Comparison of ENCODE assay signal across 16 cellular contexts in the genomic region with DNA sequence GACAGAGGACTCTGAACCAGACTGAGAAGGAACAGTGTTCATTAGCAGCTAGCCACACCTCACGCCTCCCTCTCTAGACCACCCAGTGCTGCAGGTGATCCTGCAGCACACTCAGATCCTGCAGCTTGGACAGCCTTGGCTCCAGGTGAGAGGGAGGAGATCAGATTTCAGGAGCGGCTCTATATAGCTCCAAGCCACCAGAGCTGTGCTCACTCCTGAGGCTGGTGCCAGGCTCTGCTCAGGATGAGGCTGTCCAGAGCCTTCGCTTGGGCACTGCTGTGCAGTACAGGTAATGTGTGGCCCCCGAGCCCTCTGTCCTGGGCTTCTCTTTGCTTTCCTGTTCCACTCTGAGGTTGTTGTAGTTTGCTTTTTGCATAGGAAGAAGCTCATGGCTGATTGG. TPM values are rescaled to one million over a fixed set of nuclear protein-coding genes. Genes with fewer than 3 reads are reported as not detected.
DNase-seq lines count a peak whose midpoint lies in the region; ATAC-seq and TF ChIP-seq lines count a peak whose summit lies in the region.
"Had no signal": no experiment of that assay in that cellular context is flagged by ENCODE, and none has a peak within 500 bp of the region (broad histone marks: within the 10 kb centered on the region; RNA-seq: fewer than 3 reads in every experiment).

No MANE protein-coding gene starts in this region.

- 71 to 82% (median 81%) methylated on average over 3 to 4 of the region's 4 CpGs for WGBS in spleen, 5 donors

- no peak for TF ChIP-seq POLR2A in spleen (IDR thresholded peaks at IDR 0.05)

- peaks cover 10 to 42% (median 19%) of the 10 kb centered on the region in 5 donors for H3K27me3 Mint-ChIP-seq in naive thymus-derived CD4-positive, alpha-beta T cell

- DNase-seq in NCI-H345 (lab: John Stamatoyannopoulos, UW) (peak; percentile 1), NCI-H345 treated with DMSO at 0.1 percent for 48 hours (lab: John Stamatoyannopoulos, UW; ENCODE audit: unreplicated experiment) (no peak), NCI-H2196 (lab: John Stamatoyannopoulos, UW; ENCODE audit: unreplicated experiment) (peak; percentile 18), lower lobe of right lung (no peak), spleen (peak; percentile 39), T-helper 1 cell (no peak)
- no peak for DNase-seq in naive thymus-derived CD4-positive, alpha-beta T cell
- DNase-seq: C1 segment of cervical spinal cord, H7, MM.1S, NCI-H1105, NCI-H187 treated with DMSO at 0.1 percent for 48 hours, NCI-H446 treated with DMSO at 0.1 percent for 48 hours had no signal

- no peaks in the 10 kb centered on the region for H3K27me3 ChIP-seq in lower lobe of right lung (ENCODE audit: low read depth)
- H3K27me3 ChIP-seq in spleen (replicated peaks in 1 of 7) = peaks cover 0 to 14% (median 0%) of the 10 kb centered on the region in 7 donors
- H3K27me3 ChIP-seq in naive thymus-derived CD4-positive, alpha-beta T cell (ENCODE audit: control insufficient read depth in 2 of 2, insufficient read depth in 2 of 2, low read length in 2 of 2) = no peaks in the 10 kb centered on the region

- POLR2A ChIA-PET in naive thymus-derived CD4-positive, alpha-beta T cell (lab: Charles Lee) = no interaction called here

- CTCF ChIA-PET in naive thymus-derived CD4-positive, alpha-beta T cell (lab: Charles Lee) = no interaction called here

- no peak overlapping the region for H3K27ac Mint-ChIP-seq in naive thymus-derived CD4-positive, alpha-beta T cell

- peaks cover 4% of the 10 kb centered on the region for H3K4me1 ChIP-seq in lower lobe of right lung
- no peaks in the 10 kb centered on the region for H3K4me1 ChIP-seq in spleen
- no peaks in the 10 kb centered on the region for H3K4me1 ChIP-seq in naive thymus-derived CD4-positive, alpha-beta T cell (ENCODE audit: control insufficient read depth in 2 of 2, insufficient read depth in 2 of 2, low read length in 2 of 2)
- H3K4me1 ChIP-seq: Caco-2 had no signal

- peaks cover 0 to 2% (median 0%) of the 10 kb centered on the region in 11 donors for H3K9me3 Mint-ChIP-seq in naive thymus-derived CD4-positive, alpha-beta T cell

- H3K27ac ChIP-seq in lower lobe of right lung (peak overlapping the region; percentile 50), spleen (no peak overlapping the region)
- H3K27ac ChIP-seq in naive thymus-derived CD4-positive, alpha-beta T cell (ENCODE audit: low read depth, low read length) = no peak overlapping the region

- no peak for TF ChIP-seq CTCF in lower lobe of right lung (IDR thresholded peaks at IDR 0.05)
- TF ChIP-seq CTCF in spleen (IDR thresholded peaks at IDR 0.05 in 8 of 11, conservative IDR thresholded peaks at IDR 0.05 in 3 of 11) = no peak

- H3K9me3 ChIP-seq in lower lobe of right lung = no peaks in the 10 kb centered on the region
- H3K9me3 ChIP-seq in spleen = no peaks in the 10 kb centered on the region
- no peaks in the 10 kb centered on the region for H3K9me3 ChIP-seq in naive thymus-derived CD4-positive, alpha-beta T cell (ENCODE audit: control insufficient read depth in 2 of 3, low read length in 3 of 3)
- H3K9me3 ChIP-seq: Caco-2 had no signal

- H3K36me3 Mint-ChIP-seq in naive thymus-derived CD4-positive, alpha-beta T cell = no peaks in the 10 kb centered on the region

- ATAC-seq in lower lobe of right lung (peak in 1 of 2 donors; percentile 32), GM18868 (IDR thresholded peaks at IDR 0.05; ENCODE audit: unreplicated experiment) (no peak)
- no peak for ATAC-seq in naive thymus-derived CD4-positive, alpha-beta T cell

- H3K4me3 Mint-ChIP-seq in naive thymus-derived CD4-positive, alpha-beta T cell = no peak overlapping the region

- intact Hi-C loops in lower lobe of right lung (cut with DNase I) = no loop called here
- intact Hi-C loops in spleen (cut with DNase I; ENCODE audit: low total_unique reads) = no loop called here
- intact Hi-C loops in naive thymus-derived CD4-positive, alpha-beta T cell (cut with micrococcal nuclease) = no loop called here

- H3K4me3 ChIP-seq in lower lobe of right lung (no peak overlapping the region), spleen (no peak overlapping the region)
- no peak overlapping the region for H3K4me3 ChIP-seq in naive thymus-derived CD4-positive, alpha-beta T cell (ENCODE audit: low read length)

- H3K36me3 ChIP-seq in lower lobe of right lung (no peaks in the 10 kb centered on the region), spleen (no peaks in the 10 kb centered on the region)
- no peaks in the 10 kb centered on the region for H3K36me3 ChIP-seq in naive thymus-derived CD4-positive, alpha-beta T cell (ENCODE audit: control insufficient read depth in 2 of 3, insufficient read depth in 3 of 3, low read length in 3 of 3)

- H3K4me1 Mint-ChIP-seq in naive thymus-derived CD4-positive, alpha-beta T cell = no peaks in the 10 kb centered on the region

RNA-seq across cellular contexts. Expression of gene C10orf120, which starts 42.4 kb away (rescaled TPM):
- total RNA-seq in lower lobe of right lung = not detected
- not detected for total RNA-seq in spleen
- polyA plus RNA-seq in spleen = not detected
- total RNA-seq in naive thymus-derived CD4-positive, alpha-beta T cell = not detected
- not detected for polyA plus RNA-seq in naive thymus-derived CD4-positive, alpha-beta T cell
- total RNA-seq: Caco-2, H7, SK-MEL-5 had no signal

Comparison
In these comparisons a context has a peak if more than half of its experiments do, and no peak if none do; other contexts are left out.
1. DNase-seq: peak in NCI-H345 (single experiment), NCI-H2196 (single experiment) and spleen (single experiment); none in NCI-H345 treated with DMSO at 0.1 percent for 48 hours (single experiment), lower lobe of right lung (single experiment), T-helper 1 cell (0 of 5) and naive thymus-derived CD4-positive, alpha-beta T cell (0 of 9).